8 cellular contexts compared by ENCODE assay signal in the genomic region with DNA sequence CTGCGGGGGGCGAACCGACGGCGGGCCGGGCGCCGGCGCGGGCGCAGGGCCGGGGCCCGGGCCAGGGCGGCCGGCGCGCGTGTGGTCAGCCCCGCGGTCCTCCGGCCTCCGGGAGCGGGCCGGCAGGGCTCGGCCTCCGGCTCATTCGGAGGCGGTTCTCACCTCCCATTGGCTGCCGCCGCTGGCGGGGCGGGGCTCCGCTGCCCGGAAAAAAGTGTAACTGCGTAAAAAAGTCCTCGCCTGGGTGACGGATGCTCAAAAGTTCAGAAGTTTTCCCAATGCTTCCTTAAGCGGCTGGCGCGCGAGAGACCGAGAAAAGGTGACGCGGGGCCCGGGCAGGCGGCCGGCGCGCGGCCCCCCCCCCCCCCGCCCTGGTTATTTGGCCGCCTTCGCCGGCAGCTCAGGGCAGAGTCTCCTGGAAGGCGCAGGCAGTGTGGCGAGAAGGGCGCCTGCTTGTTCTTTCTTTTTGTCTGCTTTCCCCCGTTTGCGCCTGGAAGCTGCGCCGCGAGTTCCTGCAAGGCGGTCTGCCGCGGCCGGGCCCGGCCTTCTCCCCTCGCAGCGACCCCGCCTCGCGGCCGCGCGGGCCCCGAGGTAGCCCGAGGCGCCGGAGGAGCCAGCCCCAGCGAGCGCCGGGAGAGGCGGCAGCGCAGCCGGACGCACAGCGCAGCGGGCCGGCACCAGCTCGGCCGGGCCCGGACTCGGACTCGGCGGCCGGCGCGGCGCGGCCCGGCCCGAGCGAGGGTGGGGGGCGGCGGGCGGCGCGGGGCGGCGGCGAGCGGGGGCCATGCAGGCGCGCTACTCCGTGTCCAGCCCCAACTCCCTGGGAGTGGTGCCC. TPM values are rescaled to one million over a fixed set of nuclear protein-coding genes. Genes with fewer than 3 reads are reported as not detected.
DNase-seq lines count a peak whose midpoint lies in the region; ATAC-seq and TF ChIP-seq lines count a peak whose summit lies in the region.

A gene (plus strand): TSS at position 254 of the 835 bp plus-strand sequence. CDS start 531 bp downstream, at position 785.

- H3K4me3 Mint-ChIP-seq in Caco-2 (ENCODE audit: unreplicated experiment), result peak within 1 kb of the TSS; percentile 79
- peak within 1 kb of the TSS; percentile 72 for H3K4me3 Mint-ChIP-seq in stimulated activated effector memory CD8-positive, alpha-beta T cell treated with anti-CD3 and anti-CD28 coated beads, Interleukin-12 subunit alpha, Interleukin-12 subunit beta, amount 100 ng/mL, for 72 hours

- H3K9me3 ChIP-seq in Caco-2, result no peaks in the 10 kb centered on the region
- H3K9me3 ChIP-seq in colonic mucosa, result no peaks in the 10 kb centered on the region

- H3K36me3 Mint-ChIP-seq in Caco-2 (ENCODE audit: insufficient read depth, unreplicated experiment), result peaks cover 15% of the 10 kb centered on the region
- no peaks in the 10 kb centered on the region for H3K36me3 Mint-ChIP-seq in stimulated activated effector memory CD8-positive, alpha-beta T cell treated with anti-CD3 and anti-CD28 coated beads, Interleukin-12 subunit alpha, Interleukin-12 subunit beta, amount 100 ng/mL, for 72 hours

- H3K27me3 ChIP-seq in Caco-2 (replicated peaks; ENCODE audit: control insufficient read depth, insufficient read depth, low read length) (no peaks in the 10 kb centered on the region), colonic mucosa (peaks cover 83% of the 10 kb centered on the region), layer of hippocampus (ENCODE audit: control insufficient read depth, insufficient read depth, low read length) (peaks cover 70% of the 10 kb centered on the region)

- peak within 1 kb of the TSS; percentile 48 for H3K27ac Mint-ChIP-seq in Caco-2 (ENCODE audit: unreplicated experiment)
- no peak within 1 kb of the TSS for H3K27ac Mint-ChIP-seq in stimulated activated effector memory CD8-positive, alpha-beta T cell treated with anti-CD3 and anti-CD28 coated beads, Interleukin-12 subunit alpha, Interleukin-12 subunit beta, amount 100 ng/mL, for 72 hours

- H3K4me1 Mint-ChIP-seq in Caco-2 (ENCODE audit: low read depth, unreplicated experiment), result no peaks in the 10 kb centered on the region
- peaks cover 50% of the 10 kb centered on the region for H3K4me1 Mint-ChIP-seq in stimulated activated effector memory CD8-positive, alpha-beta T cell treated with anti-CD3 and anti-CD28 coated beads, Interleukin-12 subunit alpha, Interleukin-12 subunit beta, amount 100 ng/mL, for 72 hours

- H3K4me1 ChIP-seq in Caco-2, result peaks cover 7% of the 10 kb centered on the region
- peaks cover 20% of the 10 kb centered on the region for H3K4me1 ChIP-seq in colonic mucosa

- BruUV-seq in Caco-2 (replicated peaks; lab: Mats Ljungman, UMichigan), result no TSS peak

- no peaks in the 10 kb centered on the region for H3K36me3 ChIP-seq in Caco-2 (ENCODE audit: control insufficient read depth, insufficient read depth, low read length)
- no peaks in the 10 kb centered on the region for H3K36me3 ChIP-seq in colonic mucosa

- H3K9ac ChIP-seq in colonic mucosa (ENCODE audit: low read depth in 2 of 2, low read length in 2 of 2), result peak within 1 kb of the TSS in 1 of 2 donors; percentile 63

- H3K4me3 ChIP-seq in Caco-2 (ENCODE audit: low read depth, low read length), result peak within 1 kb of the TSS; percentile 60
- H3K4me3 ChIP-seq in colonic mucosa, result peak within 1 kb of the TSS; percentile 55

- ATAC-seq in GM19043 (IDR thresholded peaks at IDR 0.05; ENCODE audit: low read depth, unreplicated experiment), result peak; percentile 50
- peak; percentile 50 for ATAC-seq in stimulated activated effector memory CD8-positive, alpha-beta T cell treated with anti-CD3 and anti-CD28 coated beads, Interleukin-12 subunit alpha, Interleukin-12 subunit beta, amount 100 ng/mL, for 72 hours

- H3K27ac ChIP-seq in colonic mucosa (no peak within 1 kb of the TSS), layer of hippocampus (ENCODE audit: low read depth, low read length) (peak within 1 kb of the TSS; percentile 75)

- TF ChIP-seq CTCF in Caco-2 (IDR thresholded peaks at IDR 0.05; ENCODE audit: insufficient read depth in 1 of 2, low read depth in 1 of 2, low read length in 1 of 2, severe bottlenecking in 1 of 2, unreplicated experiment in 1 of 2), result no peak
- no peak for TF ChIP-seq CTCF in colonic mucosa (IDR thresholded peaks at IDR 0.05)

- peak; percentile 92 to 94 for DNase-seq in Caco-2
- peak; percentile 87 for DNase-seq in HS-5 (ENCODE audit: low read depth)
- peak; percentile 84 for DNase-seq in SK-N-DZ (ENCODE audit: low spot score)
- DNase-seq in colonic mucosa, result peak; percentile 91
- peak in 1 of 2 donors; percentile 73 for DNase-seq in stimulated activated effector memory CD8-positive, alpha-beta T cell treated with anti-CD3 and anti-CD28 coated beads, Interleukin-12 subunit alpha, Interleukin-12 subunit beta, amount 100 ng/mL, for 72 hours (ENCODE audit: low spot score in 2 of 2)
- DNase-seq in NCI-H187 treated with DMSO at 0.1 percent for 48 hours (lab: John Stamatoyannopoulos, UW), result no peak

- POLR2A ChIA-PET in Caco-2 (lab: Charles Lee), result no interaction called here

- CTCF ChIA-PET in Caco-2 (lab: Charles Lee), result interaction anchor here (0.6 kb wide), 1 partner anchor 12 kb away, joined by 3 read pairs; no protein-coding TSS in a partner anchor

- no peaks in the 10 kb centered on the region for H3K9me3 Mint-ChIP-seq in Caco-2 (ENCODE audit: unreplicated experiment)
- H3K9me3 Mint-ChIP-seq in stimulated activated effector memory CD8-positive, alpha-beta T cell treated with anti-CD3 and anti-CD28 coated beads, Interleukin-12 subunit alpha, Interleukin-12 subunit beta, amount 100 ng/mL, for 72 hours, result no peaks in the 10 kb centered on the region

- intact Hi-C loops in Caco-2 (cut with micrococcal nuclease; ENCODE audit: unreplicated experiment), result loop anchor here (10.0 kb wide), 1 partner anchor 185 kb away; no protein-coding TSS in a partner anchor
- intact Hi-C loops in colonic mucosa (cut with DNase I), result no loop called here

- peaks cover 2% of the 10 kb centered on the region for H3K27me3 Mint-ChIP-seq in Caco-2 (ENCODE audit: insufficient read depth, unreplicated experiment)

RNA-seq across cellular contexts. Expression of the gene that starts here (rescaled TPM):
- 6.8 and 7.1 TPM in 2 replicates for total RNA-seq in Caco-2 (2022)
- 14.2 and 15.1 TPM in 2 replicates for polyA plus RNA-seq in SK-N-DZ (2014; cell fraction: cytosol; rRNA removed)
- polyA plus RNA-seq in SK-N-DZ (2014; cell fraction: nucleus; rRNA removed), result 10.1 and 11.9 TPM in 2 replicates
- 1 to 10 TPM in 1 of 2 donors, under 1 TPM in 1; 0.69 to 1.5 TPM for total RNA-seq in colonic mucosa
